ENCODE assay signal across 8 cellular contexts in the genomic region with DNA sequence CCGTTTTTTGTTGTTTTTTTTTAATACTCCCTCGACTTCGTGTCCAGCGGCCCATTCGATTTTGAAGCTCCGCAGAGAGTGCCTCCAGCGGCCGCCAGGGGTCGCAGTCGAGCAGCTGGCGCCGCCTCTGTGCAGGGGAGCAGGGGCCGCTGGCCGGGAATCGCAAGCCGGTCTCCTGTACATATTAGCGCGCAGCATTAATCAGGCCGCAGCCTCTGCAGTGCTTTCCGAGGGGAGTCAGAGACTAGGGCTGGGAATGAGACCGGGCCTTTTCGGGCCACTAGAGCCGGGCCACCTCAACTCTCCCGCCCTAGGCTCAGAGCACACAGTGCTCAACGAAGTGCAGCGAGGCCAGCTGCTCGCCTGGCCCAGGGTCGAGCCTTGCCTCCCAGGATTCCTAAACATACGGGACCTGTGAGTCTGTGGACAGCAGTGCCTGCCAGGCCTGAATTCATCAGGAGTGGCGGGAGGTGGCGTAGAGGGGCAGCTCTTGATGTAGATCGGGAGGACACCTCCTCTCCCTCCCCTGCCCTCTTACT.
A peak's percentile ranks its signal among the peaks of the same experiment; 100 is the strongest.
DNase-seq lines count a peak whose midpoint lies in the region; ATAC-seq and TF ChIP-seq lines count a peak whose summit lies in the region.

No MANE protein-coding gene starts in this region.

- H3K36me3 ChIP-seq in lung (ENCODE audit: control insufficient read depth in 2 of 2, insufficient read depth in 2 of 2, low read length in 2 of 2): no peaks in the 10 kb centered on the region

- H3K4me3 ChIP-seq in dorsolateral prefrontal cortex: peak overlapping the region in 38 of 59 donors; percentile 0 to 52 (median 25)
- no peak overlapping the region for H3K4me3 ChIP-seq in lung

- ATAC-seq in HG02571 (IDR thresholded peaks at IDR 0.05; ENCODE audit: unreplicated experiment): peak; percentile 70
- peak; percentile 80 for ATAC-seq in lung (ENCODE audit: insufficient read depth, low FRiP score)
- ATAC-seq in GM19324 (IDR thresholded peaks at IDR 0.05; ENCODE audit: low FRiP score, unreplicated experiment): no peak

- peak; percentile 25 for DNase-seq in GM04504 (ENCODE audit: low read depth)
- DNase-seq in NCI-H2171 (lab: John Stamatoyannopoulos, UW): peak; percentile 18
- peak; percentile 41 for DNase-seq in activated CD4-positive, alpha-beta T cell treated with anti-CD3 and anti-CD28 coated beads, Interleukin-2, amount 50 U/mL, for 4 hours
- peak in 9 of 10 donors; percentile 63 to 87 (median 72) for DNase-seq in dorsolateral prefrontal cortex
- DNase-seq in lung (ENCODE audit: low spot score): peak; percentile 70
- peak; percentile 29 to 44 (median 42) for DNase-seq in stimulated activated CD4-positive, alpha-beta T cell treated with anti-CD3 and anti-CD28 coated beads, TNF-alpha, amount 100 ng/mL, for 48 hours (ENCODE audit: low read depth in 3 of 3)

- WGBS in lung, 2 donors: 22 to 25% methylated on average over 32 of the region's 32 CpGs

- H3K27ac ChIP-seq in dorsolateral prefrontal cortex (peak overlapping the region in 27 of 59 donors; percentile 1 to 75 (median 44)), lung (ENCODE audit: low read depth in 1 of 2, low read length in 1 of 2) (no peak overlapping the region)

- H3K4me1 ChIP-seq in lung (ENCODE audit: control insufficient read depth in 2 of 2, insufficient read depth in 2 of 2, low read length in 2 of 2): no peaks in the 10 kb centered on the region

- intact Hi-C loops in dorsolateral prefrontal cortex (cut with DNase I): loop anchor here (2.0 to 10.0 kb wide), 6 partner anchors 254 to 886 kb away; no protein-coding TSS in a partner anchor

- TF ChIP-seq CTCF in dorsolateral prefrontal cortex (IDR thresholded peaks at IDR 0.05 in 54 of 56, conservative IDR thresholded peaks at IDR 0.05 in 2 of 56; ENCODE audit: low read depth in 1 of 56, partially characterized antibody in 56 of 56): peak; percentile 90 to 99 (median 95)
- peak; percentile 84 for TF ChIP-seq CTCF in lung (IDR thresholded peaks at IDR 0.05; ENCODE audit: control extremely low read depth, extremely low read depth)

- peaks cover 0 to 10% (median 0%) of the 10 kb centered on the region in 45 donors for H3K27me3 ChIP-seq in dorsolateral prefrontal cortex
- H3K27me3 ChIP-seq in lung (ENCODE audit: control insufficient read depth, insufficient read depth): no peaks in the 10 kb centered on the region

- H3K9me3 ChIP-seq in lung (ENCODE audit: control insufficient read depth in 2 of 2, insufficient read depth in 1 of 2, low read length in 1 of 2): peaks cover 0 to 2% of the 10 kb centered on the region in 2 donors

Comparison
In these comparisons a context has a peak if more than half of its experiments do, and no peak if none do; other contexts are left out.
1. DNase-seq: peak in every context shown above with its lines; median percentile 72 in dorsolateral prefrontal cortex; 70 in lung; 42 in stimulated activated CD4-positive, alpha-beta T cell treated with anti-CD3 and anti-CD28 coated beads, TNF-alpha, amount 100 ng/mL, for 48 hours; 41 in activated CD4-positive, alpha-beta T cell treated with anti-CD3 and anti-CD28 coated beads, Interleukin-2, amount 50 U/mL, for 4 hours; 25 in GM04504; 18 in NCI-H2171.